ENCODE assay signal across 1 cellular context in genomic region chr10:102461187-102462054, GRCh38.
TF ChIP-seq lines count a peak whose summit lies in the region.

No MANE protein-coding gene starts in this region.

TF ChIP-seq in HepG2, 621 proteins besides CTCF, POLR2A, EP300 and RAD21 (continued from another document and continues in another):
- peak; percentile 79 for TF ChIP-seq HMGXB3 (CRISPR knock-in tag; IDR thresholded peaks at IDR 0.05; ENCODE audit: borderline replicate concordance)
- no peak for TF ChIP-seq CEBPG (CRISPR knock-in tag; IDR thresholded peaks at IDR 0.05)
- no peak for TF ChIP-seq ZNF180 (CRISPR knock-in tag; IDR thresholded peaks at IDR 0.05; ENCODE audit: borderline replicate concordance, low read depth)
- TF ChIP-seq ZNF619 (CRISPR knock-in tag; IDR thresholded peaks at IDR 0.05): 0 out of 2 replicates have a peak, but pooled peaks have one; percentile 36
- TF ChIP-seq TFDP1 (CRISPR knock-in tag; IDR thresholded peaks at IDR 0.05; ENCODE audit: borderline replicate concordance): peak; percentile 71; the same call in 1 of the 2 replicates
- no peak for TF ChIP-seq NKX3-1 (CRISPR knock-in tag; IDR thresholded peaks at IDR 0.05)
- peak; percentile 57; the same call in 1 of the 2 replicates for TF ChIP-seq POLR2G (IDR thresholded peaks at IDR 0.05; ENCODE audit: low read depth, low read length)
- no peak for TF ChIP-seq ZNF354B (CRISPR knock-in tag; IDR thresholded peaks at IDR 0.05)
- peak; percentile 15; the same call in 1 of the 2 replicates for TF ChIP-seq ZBTB7B (CRISPR knock-in tag; IDR thresholded peaks at IDR 0.05)
- peak; percentile 56; the same call in 1 of the 2 replicates for TF ChIP-seq ZNF276 (CRISPR knock-in tag; IDR thresholded peaks at IDR 0.05; ENCODE audit: low read depth)
- TF ChIP-seq MAX (IDR thresholded peaks at IDR 0.05): peak; percentile 70; the same call in 1 of the 2 replicates
- no peak for TF ChIP-seq NCOR1 (IDR thresholded peaks at IDR 0.05; ENCODE audit: borderline replicate concordance, low read length)
- peak; percentile 54; the same call in 1 of the 2 replicates for TF ChIP-seq DRAP1 (CRISPR knock-in tag; IDR thresholded peaks at IDR 0.05)
- peak; percentile 82 for TF ChIP-seq TBX2 (CRISPR knock-in tag; IDR thresholded peaks at IDR 0.05; ENCODE audit: borderline replicate concordance)
- TF ChIP-seq AGO1 (IDR thresholded peaks at IDR 0.05; ENCODE audit: low read depth, low read length, poor library complexity, severe bottlenecking): peak; percentile 32
- peak; percentile 57 for TF ChIP-seq USF2 (IDR thresholded peaks at IDR 0.05; ENCODE audit: low read depth, low read length)
- peak; percentile 89; the same call in 1 of the 2 replicates for TF ChIP-seq USF2 (CRISPR knock-in tag; IDR thresholded peaks at IDR 0.05; ENCODE audit: borderline replicate concordance)
- peak; percentile 86; the same call in 1 of the 2 replicates for TF ChIP-seq MTA1 (CRISPR knock-in tag; IDR thresholded peaks at IDR 0.05; ENCODE audit: borderline replicate concordance)
- TF ChIP-seq RBM39 (IDR thresholded peaks at IDR 0.05; ENCODE audit: low read depth, low read length, poor library complexity, severe bottlenecking): peak; percentile 72
- no peak for TF ChIP-seq SETDB1 (CRISPR knock-in tag; IDR thresholded peaks at IDR 0.05; ENCODE audit: borderline replicate concordance)
- TF ChIP-seq ZNF761 (CRISPR knock-in tag; conservative IDR thresholded peaks at IDR 0.05): peak; percentile 75; the same call in 1 of the 2 replicates
- TF ChIP-seq PATZ1 (CRISPR knock-in tag; IDR thresholded peaks at IDR 0.05): peak; percentile 97
- TF ChIP-seq THAP11 (CRISPR knock-in tag; IDR thresholded peaks at IDR 0.05): peak; percentile 88
- no peak for TF ChIP-seq RNF2 (conservative IDR thresholded peaks at IDR 0.05; ENCODE audit: low read depth)
- TF ChIP-seq XRCC5 (optimal IDR thresholded peaks at IDR 0.05; ENCODE audit: low read length): peak; percentile 70
- TF ChIP-seq HOXA3 (CRISPR knock-in tag; IDR thresholded peaks at IDR 0.05): peak; percentile 99
- TF ChIP-seq ZNF724P (CRISPR knock-in tag; IDR thresholded peaks at IDR 0.05; ENCODE audit: borderline replicate concordance): no peak; the same call in 1 of the 2 replicates
- peak; percentile 59; the same call in 1 of the 2 replicates for TF ChIP-seq MYC (CRISPR knock-in tag; IDR thresholded peaks at IDR 0.05; ENCODE audit: borderline replicate concordance)
- no peak for TF ChIP-seq PHF5A (CRISPR knock-in tag; IDR thresholded peaks at IDR 0.05; ENCODE audit: low read depth, unreplicated experiment)
- TF ChIP-seq ZNF318 (CRISPR knock-in tag; IDR thresholded peaks at IDR 0.05): 0 out of 2 replicates have a peak, but pooled peaks have one; percentile 12
- 0 out of 2 replicates have a peak, but pooled peaks have one; percentile 37 for TF ChIP-seq IRX3 (CRISPR knock-in tag; IDR thresholded peaks at IDR 0.05; ENCODE audit: borderline replicate concordance, low read depth)
- peak; percentile 47; the same call in 1 of the 2 replicates for TF ChIP-seq SP4 (CRISPR knock-in tag; IDR thresholded peaks at IDR 0.05)
